Comparison of ENCODE assay signal across 21 cellular contexts in the genomic region with DNA sequence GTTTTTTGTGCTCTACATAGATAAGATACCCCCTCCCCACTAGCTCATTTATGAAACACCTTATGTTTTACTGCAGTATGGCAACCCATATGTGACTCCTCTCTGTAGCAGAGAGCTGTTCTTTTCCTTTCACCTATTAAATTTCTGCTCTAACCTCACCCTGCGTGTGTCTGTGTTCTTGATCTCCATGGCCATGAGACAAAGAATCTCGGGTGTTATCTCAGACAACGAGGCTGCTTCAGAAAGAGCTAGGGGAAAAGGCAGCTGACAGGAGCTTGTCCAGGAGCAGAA.
A peak's percentile ranks its signal among the peaks of the same experiment; 100 is the strongest.
DNase-seq lines count a peak whose midpoint lies in the region; ATAC-seq and TF ChIP-seq lines count a peak whose summit lies in the region.
"Had no signal": no experiment of that assay in that cellular context is flagged by ENCODE, and none has a peak within 500 bp of the region (broad histone marks: within the 10 kb centered on the region; RNA-seq: fewer than 3 reads in every experiment).

No MANE protein-coding gene starts in this region.

- no peak for DNase-seq in DND-41
- no peak for DNase-seq in NCI-H1105 treated with DMSO at 0.1 percent for 48 hours (lab: John Stamatoyannopoulos, UW)
- DNase-seq in anterior cingulate cortex (lab: John Stamatoyannopoulos, UW): no peak
- no peak for DNase-seq in D341Med (ENCODE audit: low spot score)
- DNase-seq: activated CD4-positive, alpha-beta T cell treated with anti-CD3 and anti-CD28 coated beads, Interleukin-2, amount 50 U/mL, for 48 hours; activated T-cell treated with anti-CD3 and anti-CD28 coated beads, Interleukin-2, amount 50 U/mL, for 1 hour; DMS 273 treated with DMSO at 0.1 percent for 48 hours; effector CD4-positive, alpha-beta T cell; foreskin fibroblast; Karpas-422; NCI-H187; NCI-H69; psoas muscle; RPMI8226; stimulated activated CD4-positive, alpha-beta T cell treated with anti-CD3 and anti-CD28 coated beads, Interleukin-1b, Interleukin-23, amount 100 ng/mL, for 48 hours had no signal

- H3K4me3 ChIP-seq in DND-41 (ENCODE audit: low read depth in 1 of 2, low read length in 2 of 2) (no peak overlapping the region), Loucy (ENCODE audit: low read length, poor library complexity, severe bottlenecking) (no peak overlapping the region), iPS-18a (ENCODE audit: low read length) (peak overlapping the region; percentile 28)
- H3K4me3 ChIP-seq: hepatocyte, psoas muscle, vagina had no signal

- H3K4me2 ChIP-seq in DND-41 (ENCODE audit: insufficient read depth, low read length) (peak overlapping the region; percentile 44), Loucy (ENCODE audit: low read depth, low read length, poor library complexity, severe bottlenecking) (peak overlapping the region; percentile 62)
- H3K4me2 ChIP-seq: hepatocyte had no signal

- H3K9ac ChIP-seq in DND-41 (ENCODE audit: low read depth, low read length) (peak overlapping the region; percentile 41), Loucy (ENCODE audit: low read depth, low read length, poor library complexity, severe bottlenecking) (peak overlapping the region; percentile 62), iPS-18a (ENCODE audit: low read length) (no peak overlapping the region)

- H3K9me3 ChIP-seq in DND-41 (ENCODE audit: insufficient read depth, low read length, severe bottlenecking): no peaks in the 10 kb centered on the region
- H3K9me3 ChIP-seq in Loucy (ENCODE audit: insufficient read depth, low read depth, low read length): no peaks in the 10 kb centered on the region
- no peaks in the 10 kb centered on the region for H3K9me3 ChIP-seq in iPS-18a (ENCODE audit: control insufficient read depth, low read depth, low read length)
- H3K9me3 ChIP-seq: psoas muscle, vagina had no signal

- H4K20me1 ChIP-seq in DND-41 (ENCODE audit: insufficient read depth, low read length) (no peaks in the 10 kb centered on the region), Loucy (ENCODE audit: insufficient read depth, low read length, poor library complexity, severe bottlenecking) (no peaks in the 10 kb centered on the region)

- H3K27me3 ChIP-seq in DND-41 (ENCODE audit: insufficient read depth, low read length, poor library complexity) (no peaks in the 10 kb centered on the region), Loucy (ENCODE audit: insufficient read depth, low read length, poor library complexity, severe bottlenecking) (no peaks in the 10 kb centered on the region), iPS-18a (ENCODE audit: control insufficient read depth, insufficient read depth, low read length) (no peaks in the 10 kb centered on the region)
- H3K27me3 ChIP-seq: hepatocyte, vagina had no signal

- peak overlapping the region; percentile 42; the same call in 1 of the 2 replicates for H2AFZ ChIP-seq in DND-41 (ENCODE audit: low read depth, low read length)
- H2AFZ ChIP-seq in Loucy (ENCODE audit: low read length): no peak overlapping the region
- H2AFZ ChIP-seq: hepatocyte had no signal

- H3K9me2 ChIP-seq in Loucy (replicated peaks; ENCODE audit: low read depth, low read length): no peaks in the 10 kb centered on the region

- H3F3A ChIP-seq in Loucy (ENCODE audit: low read depth): peaks cover 25% of the 10 kb centered on the region

- no peaks in the 10 kb centered on the region for H3K36me3 ChIP-seq in DND-41 (ENCODE audit: insufficient read depth, low read length)
- H3K36me3 ChIP-seq in Loucy (ENCODE audit: insufficient read depth, low read length): no peaks in the 10 kb centered on the region
- H3K36me3 ChIP-seq in iPS-18a (ENCODE audit: control insufficient read depth, low read depth, low read length): no peaks in the 10 kb centered on the region
- H3K36me3 ChIP-seq: vagina had no signal

- H3K4me1 ChIP-seq in DND-41 (ENCODE audit: insufficient read depth, low read length) (peaks cover 78% of the 10 kb centered on the region), Loucy (ENCODE audit: insufficient read depth, low read length, poor library complexity, severe bottlenecking) (peaks cover 78% of the 10 kb centered on the region), iPS-18a (ENCODE audit: control insufficient read depth, low read depth, low read length) (peaks cover 13% of the 10 kb centered on the region)
- H3K4me1 ChIP-seq: psoas muscle, vagina had no signal

- no peak for TF ChIP-seq CTCF in DND-41 (IDR thresholded peaks at IDR 0.05; ENCODE audit: borderline replicate concordance, extremely low read depth, low read length, poor library complexity, severe bottlenecking)
- TF ChIP-seq CTCF in Loucy (conservative IDR thresholded peaks at IDR 0.05; ENCODE audit: low read length): no peak

- ATAC-seq in DND-41 (ENCODE audit: insufficient read depth, low read depth): no peak
- peak; percentile 14 for ATAC-seq in GM21529 (IDR thresholded peaks at IDR 0.05; ENCODE audit: unreplicated experiment)
- ATAC-seq in GM19397 (IDR thresholded peaks at IDR 0.05; ENCODE audit: unreplicated experiment): no peak
- ATAC-seq: psoas muscle had no signal

- H3K27ac ChIP-seq in DND-41 (ENCODE audit: low read length): peak overlapping the region; percentile 86
- no peak overlapping the region for H3K27ac ChIP-seq in iPS-18a (ENCODE audit: low read length)
- H3K27ac ChIP-seq: hepatocyte, psoas muscle, vagina had no signal

- H3K79me2 ChIP-seq in DND-41 (ENCODE audit: insufficient read depth, low read length) (peaks cover 16% of the 10 kb centered on the region; the same call in 1 of the 2 replicates), Loucy (ENCODE audit: insufficient read depth, low read length) (no peaks in the 10 kb centered on the region)
- H3K79me2 ChIP-seq: hepatocyte had no signal
